Comparison of ENCODE assay signal across 13 cellular contexts in the genomic region with DNA sequence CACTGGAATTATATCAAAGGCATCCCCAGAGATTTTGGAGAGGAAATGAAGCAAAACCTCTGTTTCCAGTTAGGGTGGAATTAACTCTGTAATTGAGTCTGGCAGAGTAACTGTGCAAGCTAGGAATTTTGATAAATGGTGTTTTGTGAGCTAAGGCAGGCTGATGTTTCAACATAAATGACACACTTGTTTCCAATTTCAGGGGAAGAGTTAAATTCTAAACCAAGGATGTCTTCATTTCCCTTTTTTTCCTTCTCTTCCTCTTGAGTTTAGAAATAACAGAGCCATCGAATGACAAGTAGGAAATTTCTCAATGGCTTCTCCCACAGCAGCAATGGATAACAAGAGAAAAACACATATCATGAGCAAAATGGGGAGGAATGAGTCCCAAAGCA.
DNase-seq lines count a peak whose midpoint lies in the region; ATAC-seq and TF ChIP-seq lines count a peak whose summit lies in the region.
"Had no signal": no experiment of that assay in that cellular context is flagged by ENCODE, and none has a peak within 500 bp of the region (broad histone marks: within the 10 kb centered on the region; RNA-seq: fewer than 3 reads in every experiment).

No MANE protein-coding gene starts in this region.

- BruUV-seq in OCI-LY7 (replicated peaks; lab: Mats Ljungman, UMichigan), result no TSS peak

- ATAC-seq in omental fat pad (ENCODE audit: low FRiP score) (peak; percentile 23), HG02763 (IDR thresholded peaks at IDR 0.05; ENCODE audit: unreplicated experiment) (no peak), left lobe of liver (no peak)

- CTCF ChIA-PET in OCI-LY7 (lab: Charles Lee; ENCODE audit: unreplicated experiment), result no interaction called here

- no peak overlapping the region for H3K27ac ChIP-seq in OCI-LY7 (ENCODE audit: low read depth, low read length, poor library complexity, severe bottlenecking)

- H3K79me2 ChIP-seq in OCI-LY7 (ENCODE audit: insufficient read depth, low read depth, low read length), result no peaks in the 10 kb centered on the region

- H3K4me3 ChIP-seq in fibroblast of pulmonary artery (replicated peaks; ENCODE audit: low read depth, low read length) (no peak overlapping the region), OCI-LY7 (ENCODE audit: low read depth, low read length, poor library complexity, severe bottlenecking) (no peak overlapping the region)

- intact Hi-C loops in OCI-LY7 (cut with micrococcal nuclease; ENCODE audit: unreplicated experiment), result no loop called here

- H2AFZ ChIP-seq in OCI-LY7 (ENCODE audit: low read length), result no peak overlapping the region

- DNase-seq in AG20443 (ENCODE audit: low spot score) (peak; percentile 20), SIG-M5 (lab: John Stamatoyannopoulos, UW) (peak; percentile 83), fibroblast of pulmonary artery (ENCODE audit: low read depth) (peak; percentile 74), omental fat pad (ENCODE audit: low spot score) (no peak), GM13976 (ENCODE audit: low spot score) (no peak), OCI-LY7 (ENCODE audit: low spot score) (no peak), left lobe of liver (ENCODE audit: low spot score) (no peak)
- DNase-seq: activated CD4-positive, alpha-beta T cell treated with anti-CD3 and anti-CD28 coated beads, Interleukin-2, amount 50 U/mL, for 1 hour; endodermal cell; GOT3; mammary epithelial cell; OCI-M1 had no signal

- no peaks in the 10 kb centered on the region for H3K4me1 ChIP-seq in OCI-LY7 (ENCODE audit: insufficient read depth, low read length, poor library complexity, severe bottlenecking)

- H3K4me2 ChIP-seq in OCI-LY7 (ENCODE audit: low read length), result no peak overlapping the region

- TF ChIP-seq CTCF in fibroblast of pulmonary artery (IDR thresholded peaks at IDR 0.05; ENCODE audit: low read length, missing control alignments), result no peak
- no peak for TF ChIP-seq CTCF in omental fat pad (IDR thresholded peaks at IDR 0.05)
- TF ChIP-seq CTCF in GM13976 (IDR thresholded peaks at IDR 0.05; ENCODE audit: borderline replicate concordance, control extremely low read depth, extremely low read depth, insufficient read depth, missing control alignments), result no peak
- TF ChIP-seq CTCF in OCI-LY7 (conservative IDR thresholded peaks at IDR 0.05; ENCODE audit: low read length), result no peak

- in situ Hi-C loops in GM13976 (cut with MboI; ENCODE audit: low sequenced_read_pairs, unreplicated experiment), result no loop called here

- no peaks in the 10 kb centered on the region for H4K20me1 ChIP-seq in OCI-LY7 (ENCODE audit: insufficient read depth, low read length)

- no peaks in the 10 kb centered on the region for H3K9me2 ChIP-seq in OCI-LY7 (ENCODE audit: insufficient read depth, low read length)

- POLR2A ChIA-PET in OCI-LY7 (lab: Charles Lee), result no interaction called here

- H3K36me3 ChIP-seq in OCI-LY7 (ENCODE audit: insufficient read depth, low read length), result no peaks in the 10 kb centered on the region

- H3K9me3 ChIP-seq in OCI-LY7 (ENCODE audit: low read length), result no peaks in the 10 kb centered on the region

Comparison
In these comparisons a context has a peak if more than half of its experiments do, and no peak if none do; other contexts are left out.
1. DNase-seq: peak in AG20443 (single experiment), SIG-M5 (single experiment) and fibroblast of pulmonary artery (single experiment); none in omental fat pad (single experiment), GM13976 (single experiment), OCI-LY7 (single experiment) and left lobe of liver (single experiment).